1 cellular context compared by ENCODE assay signal in the genomic region with DNA sequence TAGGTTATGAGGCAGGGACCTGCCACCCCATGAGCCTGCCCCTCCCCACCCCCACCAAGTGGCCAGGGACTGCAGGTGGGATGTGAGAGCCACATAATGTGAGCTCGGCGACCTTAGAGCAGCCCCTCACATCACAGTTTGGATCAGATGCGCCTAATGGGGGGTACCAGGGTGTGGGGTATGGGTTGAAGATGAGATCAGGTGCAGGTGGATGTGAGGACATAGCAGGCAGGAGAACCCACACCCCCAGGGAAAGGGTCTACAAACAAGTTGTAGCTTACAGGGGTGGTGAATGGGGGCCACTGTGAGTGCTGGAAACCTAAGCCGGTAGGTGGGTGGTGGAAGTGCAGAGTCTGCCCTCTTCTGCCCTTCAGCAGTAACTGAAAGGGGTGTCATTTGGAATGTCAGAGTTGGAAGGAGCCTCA.
TF ChIP-seq lines count a peak whose summit lies in the region.

No MANE protein-coding gene starts in this region.

TF ChIP-seq in K562, 482 proteins besides CTCF, POLR2A, EP300 and RAD21 (continued from another document):
- TF ChIP-seq, protein P1, sequence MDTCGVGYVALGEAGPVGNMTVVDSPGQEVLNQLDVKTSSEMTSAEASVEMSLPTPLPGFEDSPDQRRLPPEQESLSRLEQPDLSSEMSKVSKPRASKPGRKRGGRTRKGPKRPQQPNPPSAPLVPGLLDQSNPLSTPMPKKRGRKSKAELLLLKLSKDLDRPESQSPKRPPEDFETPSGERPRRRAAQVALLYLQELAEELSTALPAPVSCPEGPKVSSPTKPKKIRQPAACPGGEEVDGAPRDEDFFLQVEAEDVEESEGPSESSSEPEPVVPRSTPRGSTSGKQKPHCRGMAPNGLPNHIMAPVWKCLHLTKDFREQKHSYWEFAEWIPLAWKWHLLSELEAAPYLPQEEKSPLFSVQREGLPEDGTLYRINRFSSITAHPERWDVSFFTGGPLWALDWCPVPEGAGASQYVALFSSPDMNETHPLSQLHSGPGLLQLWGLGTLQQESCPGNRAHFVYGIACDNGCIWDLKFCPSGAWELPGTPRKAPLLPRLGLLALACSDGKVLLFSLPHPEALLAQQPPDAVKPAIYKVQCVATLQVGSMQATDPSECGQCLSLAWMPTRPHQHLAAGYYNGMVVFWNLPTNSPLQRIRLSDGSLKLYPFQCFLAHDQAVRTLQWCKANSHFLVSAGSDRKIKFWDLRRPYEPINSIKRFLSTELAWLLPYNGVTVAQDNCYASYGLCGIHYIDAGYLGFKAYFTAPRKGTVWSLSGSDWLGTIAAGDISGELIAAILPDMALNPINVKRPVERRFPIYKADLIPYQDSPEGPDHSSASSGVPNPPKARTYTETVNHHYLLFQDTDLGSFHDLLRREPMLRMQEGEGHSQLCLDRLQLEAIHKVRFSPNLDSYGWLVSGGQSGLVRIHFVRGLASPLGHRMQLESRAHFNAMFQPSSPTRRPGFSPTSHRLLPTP (IDR thresholded peaks at IDR 0.05; ENCODE audit: borderline replicate concordance, extremely low read depth, insufficient read length), result no peak
- no peak for TF ChIP-seq KDM2B (CRISPR knock-in tag; IDR thresholded peaks at IDR 0.05)
- TF ChIP-seq, protein P2, sequence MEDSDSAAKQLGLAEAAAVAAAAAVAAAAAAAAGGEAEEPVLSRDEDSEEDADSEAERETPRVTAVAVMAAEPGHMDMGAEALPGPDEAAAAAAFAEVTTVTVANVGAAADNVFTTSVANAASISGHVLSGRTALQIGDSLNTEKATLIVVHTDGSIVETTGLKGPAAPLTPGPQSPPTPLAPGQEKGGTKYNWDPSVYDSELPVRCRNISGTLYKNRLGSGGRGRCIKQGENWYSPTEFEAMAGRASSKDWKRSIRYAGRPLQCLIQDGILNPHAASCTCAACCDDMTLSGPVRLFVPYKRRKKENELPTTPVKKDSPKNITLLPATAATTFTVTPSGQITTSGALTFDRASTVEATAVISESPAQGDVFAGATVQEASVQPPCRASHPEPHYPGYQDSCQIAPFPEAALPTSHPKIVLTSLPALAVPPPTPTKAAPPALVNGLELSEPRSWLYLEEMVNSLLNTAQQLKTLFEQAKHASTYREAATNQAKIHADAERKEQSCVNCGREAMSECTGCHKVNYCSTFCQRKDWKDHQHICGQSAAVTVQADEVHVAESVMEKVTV (CRISPR knock-in tag; IDR thresholded peaks at IDR 0.05), result no peak
